ENCODE assay signal across 8 cellular contexts in the genomic region with DNA sequence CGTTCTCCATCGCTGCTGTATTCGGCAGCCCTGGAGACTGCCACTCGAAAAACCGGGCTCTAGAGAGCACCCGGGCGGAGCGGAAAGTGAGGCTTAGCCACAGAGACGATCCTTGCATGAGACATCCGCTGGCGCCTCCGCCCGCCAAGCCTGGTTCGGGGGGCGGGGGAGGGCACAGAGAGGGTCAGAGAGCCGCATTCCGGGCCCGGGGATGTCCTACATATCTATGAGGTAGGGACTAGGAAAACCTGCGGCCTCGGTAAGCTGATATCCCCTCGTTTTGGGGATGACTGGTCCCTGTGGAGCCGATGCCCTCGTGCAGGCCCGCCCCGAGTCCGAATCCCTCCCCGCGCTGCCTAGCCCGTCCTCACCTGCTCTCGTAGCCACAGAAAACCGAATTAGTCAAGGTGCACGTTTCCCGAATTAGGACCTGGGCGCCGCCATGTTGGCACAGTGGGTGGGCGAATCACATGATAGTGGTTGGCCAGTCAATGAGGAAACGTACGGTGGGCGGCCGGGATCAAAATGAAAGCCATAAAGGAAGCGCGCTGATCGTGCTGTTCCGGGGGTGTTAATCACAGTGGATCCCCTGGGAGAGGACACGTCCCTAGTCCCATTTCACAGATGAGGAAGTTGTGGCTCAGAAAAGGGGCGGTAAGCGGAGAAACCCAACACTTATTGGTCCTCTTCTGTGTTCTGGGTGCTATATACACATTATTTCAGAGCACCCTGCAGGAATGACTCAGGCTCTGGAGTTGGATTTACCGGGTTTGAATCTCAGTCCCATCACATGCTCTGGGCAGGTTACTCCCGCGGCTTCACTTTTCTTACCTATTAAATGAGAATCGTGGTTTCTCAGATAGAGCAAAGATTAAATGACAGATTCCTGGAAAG. TPM values are rescaled to one million over a fixed set of nuclear protein-coding genes. Genes with fewer than 3 reads are reported as not detected.
DNase-seq lines count a peak whose midpoint lies in the region; ATAC-seq and TF ChIP-seq lines count a peak whose summit lies in the region.

A gene (minus strand): TSS at position 459 of the 894 bp plus-strand sequence. CDS start 341 bp downstream, at position 118.

- no peak for TF ChIP-seq CTCF in fibroblast of villous mesenchyme (IDR thresholded peaks at IDR 0.05; ENCODE audit: insufficient read depth, low read depth, low read length)
- TF ChIP-seq CTCF in neural crest cell (conservative IDR thresholded peaks at IDR 0.05) = no peak

- peak; percentile 59 to 64 for ATAC-seq in CD4-positive, CD25-positive, alpha-beta regulatory T cell (ENCODE audit: low read depth in 2 of 2)
- peak; percentile 48 for ATAC-seq in GM21515 (IDR thresholded peaks at IDR 0.05; ENCODE audit: unreplicated experiment)
- peak; percentile 67 for ATAC-seq in stimulated activated naive CD8-positive, alpha-beta T cell treated with anti-CD3 and anti-CD28 coated beads, Interleukin-15, amount 100 ng/mL, for 72 hours

- H3K36me3 Mint-ChIP-seq in CD4-positive, CD25-positive, alpha-beta regulatory T cell = no peaks in the 10 kb centered on the region
- H3K36me3 Mint-ChIP-seq in neural crest cell (ENCODE audit: low read depth) = no peaks in the 10 kb centered on the region

- H3K9me3 Mint-ChIP-seq in CD4-positive, CD25-positive, alpha-beta regulatory T cell = no peaks in the 10 kb centered on the region
- H3K9me3 Mint-ChIP-seq in neural crest cell = no peaks in the 10 kb centered on the region
- H3K9me3 Mint-ChIP-seq in stimulated activated naive CD8-positive, alpha-beta T cell treated with anti-CD3 and anti-CD28 coated beads, Interleukin-15, amount 100 ng/mL, for 72 hours = no peaks in the 10 kb centered on the region

- peaks cover 4% of the 10 kb centered on the region for H3K36me3 ChIP-seq in CD4-positive, CD25-positive, alpha-beta regulatory T cell (ENCODE audit: control insufficient read depth, insufficient read depth, low read length)
- H3K36me3 ChIP-seq in MG63 = peaks cover 70% of the 10 kb centered on the region

- H3K4me3 ChIP-seq in CD4-positive, CD25-positive, alpha-beta regulatory T cell (ENCODE audit: low read depth, low read length) = peak within 1 kb of the TSS; percentile 99
- H3K4me3 ChIP-seq in MG63 (peak within 1 kb of the TSS; percentile 96), fibroblast of villous mesenchyme (ENCODE audit: low read depth, low read length) (peak within 1 kb of the TSS; percentile 91)

- DNase-seq in CD4-positive, CD25-positive, alpha-beta regulatory T cell = peak; percentile 83 to 94 (median 87)
- DNase-seq in MG63 (peak; percentile 99), SHP77 treated with DMSO at 0.1 percent for 48 hours (lab: John Stamatoyannopoulos, UW) (peak; percentile 78), fibroblast of villous mesenchyme (ENCODE audit: low read depth) (peak; percentile 93), neural crest cell (ENCODE audit: low read depth, low spot score) (peak; percentile 90)
- peak; percentile 81 for DNase-seq in activated effector memory CD4-positive, alpha-beta T cell treated with Interleukin-2 at 50 U/mL for 16 hours
- peak; percentile 84 to 92 for DNase-seq in stimulated activated naive CD8-positive, alpha-beta T cell treated with anti-CD3 and anti-CD28 coated beads, Interleukin-15, amount 100 ng/mL, for 72 hours

- H3K27ac Mint-ChIP-seq in CD4-positive, CD25-positive, alpha-beta regulatory T cell = peak within 1 kb of the TSS; percentile 80 to 97 (median 87)
- H3K27ac Mint-ChIP-seq in neural crest cell (ENCODE audit: unreplicated experiment) = peak within 1 kb of the TSS; percentile 95
- H3K27ac Mint-ChIP-seq in stimulated activated naive CD8-positive, alpha-beta T cell treated with anti-CD3 and anti-CD28 coated beads, Interleukin-15, amount 100 ng/mL, for 72 hours = peak within 1 kb of the TSS; percentile 96

- no peaks in the 10 kb centered on the region for H3K9me3 ChIP-seq in CD4-positive, CD25-positive, alpha-beta regulatory T cell (ENCODE audit: control insufficient read depth in 2 of 2, low read length in 2 of 2)
- H3K9me3 ChIP-seq in MG63 = no peaks in the 10 kb centered on the region

- H3K4me1 ChIP-seq in CD4-positive, CD25-positive, alpha-beta regulatory T cell (ENCODE audit: control insufficient read depth, insufficient read depth, low read length, poor library complexity, severe bottlenecking) = peaks cover 42% of the 10 kb centered on the region

- peak within 1 kb of the TSS; percentile 94 to 97 (median 95) for H3K4me3 Mint-ChIP-seq in CD4-positive, CD25-positive, alpha-beta regulatory T cell
- H3K4me3 Mint-ChIP-seq in neural crest cell = peak within 1 kb of the TSS; percentile 99
- peak within 1 kb of the TSS; percentile 95 for H3K4me3 Mint-ChIP-seq in stimulated activated naive CD8-positive, alpha-beta T cell treated with anti-CD3 and anti-CD28 coated beads, Interleukin-15, amount 100 ng/mL, for 72 hours

- peaks cover 5 to 58% (median 15%) of the 10 kb centered on the region in 4 donors for H3K4me1 Mint-ChIP-seq in CD4-positive, CD25-positive, alpha-beta regulatory T cell
- H3K4me1 Mint-ChIP-seq in neural crest cell = peaks cover 33% of the 10 kb centered on the region
- peaks cover 39% of the 10 kb centered on the region for H3K4me1 Mint-ChIP-seq in stimulated activated naive CD8-positive, alpha-beta T cell treated with anti-CD3 and anti-CD28 coated beads, Interleukin-15, amount 100 ng/mL, for 72 hours

- H3K27me3 Mint-ChIP-seq in CD4-positive, CD25-positive, alpha-beta regulatory T cell = no peaks in the 10 kb centered on the region
- H3K27me3 Mint-ChIP-seq in neural crest cell (ENCODE audit: low read depth) = peaks cover 2% of the 10 kb centered on the region
- no peaks in the 10 kb centered on the region for H3K27me3 Mint-ChIP-seq in stimulated activated naive CD8-positive, alpha-beta T cell treated with anti-CD3 and anti-CD28 coated beads, Interleukin-15, amount 100 ng/mL, for 72 hours

- no peaks in the 10 kb centered on the region for H3K27me3 ChIP-seq in CD4-positive, CD25-positive, alpha-beta regulatory T cell (ENCODE audit: control insufficient read depth, insufficient read depth, low read length)
- no peaks in the 10 kb centered on the region for H3K27me3 ChIP-seq in MG63

- peak within 1 kb of the TSS; percentile 69 for H3K27ac ChIP-seq in CD4-positive, CD25-positive, alpha-beta regulatory T cell (ENCODE audit: insufficient read depth, low read length, poor library complexity, severe bottlenecking)

RNA-seq across cellular contexts. Expression of the gene that starts here (rescaled TPM):
- total RNA-seq in CD4-positive, CD25-positive, alpha-beta regulatory T cell = 57.6 TPM
- polyA plus RNA-seq in CD4-positive, CD25-positive, alpha-beta regulatory T cell = 10 to 100 TPM; 16.0 to 22.3 (median 19.9) TPM
- total RNA-seq in MG63 (2014; rRNA removed; shearing (Covaris generic); ENCODE audit: low replicate concordance) = 127 and 172 TPM in 2 replicates
- total RNA-seq in fibroblast of villous mesenchyme (25.4 and 25.9 TPM in 2 replicates), neural crest cell (57.1 and 58.2 TPM in 2 replicates)

Comparison
In these comparisons a context has a peak if more than half of its experiments do, and no peak if none do; other contexts are left out.
1. Peak in every context shown above with its lines: DNase-seq, ATAC-seq, H3K4me3 ChIP-seq and H3K27ac ChIP-seq.